23 cellular contexts compared by ENCODE assay signal in genomic region chr12:81000831-81001230, GRCh38.
"Had no signal": no experiment of that assay in that cellular context is flagged by ENCODE, and none has a peak within 500 bp of the region (broad histone marks: within the 10 kb centered on the region; RNA-seq: fewer than 3 reads in every experiment).

No MANE protein-coding gene starts in this region.

- H3K36me3 ChIP-seq: colonic mucosa, esophagus muscularis mucosa, gastroesophageal sphincter, heart left ventricle, lower lobe of right lung had no signal

- ATAC-seq: foreskin keratinocyte, gastroesophageal sphincter, heart left ventricle, left colon, left lobe of liver, left ventricle myocardium superior, lower lobe of right lung, mucosa of descending colon had no signal

- H3K27me3 ChIP-seq: colonic mucosa, dorsolateral prefrontal cortex, esophagus muscularis mucosa, foreskin keratinocyte, gastroesophageal sphincter, heart left ventricle, hepatocyte had no signal

- H2AFZ ChIP-seq: hepatocyte had no signal

- DNase-seq: colonic mucosa; dermis blood vessel endothelial cell; dorsolateral prefrontal cortex; effector CD4-positive, alpha-beta T cell; effector memory CD4-positive, alpha-beta T cell; foreskin keratinocyte; heart left ventricle; hypothalamus; immature natural killer cell; islet precursor cell; kidney; kidney glomerular epithelial cell; left colon; left ventricle myocardium superior; lower lobe of right lung; mesenchymal stem cell; mucosa of descending colon; naive B cell had no signal

- H3K4me3 ChIP-seq: colonic mucosa, dorsolateral prefrontal cortex, esophagus muscularis mucosa, gastroesophageal sphincter, heart left ventricle, hepatocyte, lower lobe of right lung, mucosa of descending colon had no signal

- H3K79me2 ChIP-seq: hepatocyte had no signal

- H3K4me1 ChIP-seq: colonic mucosa, esophagus muscularis mucosa, foreskin keratinocyte, gastroesophageal sphincter, lower lobe of right lung had no signal

- H3K4me1 Mint-ChIP-seq: immature natural killer cell, mesothelial cell of epicardium, naive B cell had no signal

- H3K27ac Mint-ChIP-seq: immature natural killer cell, mesothelial cell of epicardium, naive B cell had no signal

- H3K9me3 ChIP-seq: colonic mucosa, esophagus muscularis mucosa, gastroesophageal sphincter, lower lobe of right lung had no signal

- H3K27me3 Mint-ChIP-seq: naive B cell had no signal

- H3K4me3 Mint-ChIP-seq: immature natural killer cell, mesothelial cell of epicardium, naive B cell had no signal

- H3K36me3 Mint-ChIP-seq: immature natural killer cell, mesothelial cell of epicardium, naive B cell had no signal

- H3K4me2 ChIP-seq: hepatocyte had no signal

- H3K27ac ChIP-seq: colonic mucosa, dorsolateral prefrontal cortex, esophagus muscularis mucosa, foreskin keratinocyte, gastroesophageal sphincter, heart left ventricle, hepatocyte, lower lobe of right lung had no signal
